In genomic region chr12:4286228-4286627, GRCh38 we compare ENCODE assay signal across 11 cellular contexts. TPM values are rescaled to one million over a fixed set of nuclear protein-coding genes. Genes with fewer than 3 reads are reported as not detected.
DNase-seq lines count a peak whose midpoint lies in the region; ATAC-seq and TF ChIP-seq lines count a peak whose summit lies in the region.
"Had no signal": no experiment of that assay in that cellular context is flagged by ENCODE, and none has a peak within 500 bp of the region (broad histone marks: within the 10 kb centered on the region; RNA-seq: fewer than 3 reads in every experiment).

No MANE protein-coding gene starts in this region.

- no peak for DNase-seq in activated CD4-positive, alpha-beta T cell treated with anti-CD3 and anti-CD28 coated beads, Interleukin-2, amount 10 ng/mL, durations not matched to agents 24 days and 14 days
- no peak for DNase-seq in activated CD4-positive, alpha-beta T cell treated with anti-CD3 and anti-CD28 coated beads, Interleukin-2, amount 50 U/mL, for 48 hours
- peak; percentile 55 for DNase-seq in NB4 (ENCODE audit: low read depth)
- no peak for DNase-seq in Calu3
- DNase-seq in cortex of kidney (lab: John Stamatoyannopoulos, UW) = no peak
- DNase-seq: hypothalamus; NCI-H774; stimulated activated CD4-positive, alpha-beta T cell treated with anti-CD3 and anti-CD28 coated beads, Interleukin-4, amount 100 ng/mL, for 1 hour had no signal

- intact Hi-C loops in activated CD4-positive, alpha-beta T cell treated with anti-CD3 and anti-CD28 coated beads, Interleukin-2, amount 10 ng/mL, durations not matched to agents 24 days and 14 days (cut with micrococcal nuclease) = no loop called here
- intact Hi-C loops in dendritic cell treated with granulocyte-macrophage colony-stimulating factor and Interleukin-4, amounts not matched to agents 40 ng/mL and 50 ng/mL, for 4 days (cut with micrococcal nuclease) = loop anchor here (5.0 kb wide), 2 partner anchors 36 to 414 kb away; partner anchors contain the start of genes PARP11 and TIGAR
- intact Hi-C loops in Calu3 (cut with micrococcal nuclease; ENCODE audit: unreplicated experiment) = no loop called here

- CTCF ChIA-PET in Calu3 (lab: Charles Lee) = no interaction called here

- no peak for TF ChIP-seq CTCF in NB4 (IDR thresholded peaks at IDR 0.05; ENCODE audit: low read depth, low read length)
- TF ChIP-seq CTCF in Calu3 (IDR thresholded peaks at IDR 0.05; ENCODE audit: unreplicated experiment) = no peak

- H3K4me3 Mint-ChIP-seq in activated CD4-positive, alpha-beta T cell treated with anti-CD3 and anti-CD28 coated beads, Interleukin-2, amount 10 ng/mL, durations not matched to agents 24 days and 14 days = no peak overlapping the region
- H3K4me3 Mint-ChIP-seq in dendritic cell treated with granulocyte-macrophage colony-stimulating factor and Interleukin-4, amounts not matched to agents 40 ng/mL and 50 ng/mL, for 4 days = no peak overlapping the region
- H3K4me3 Mint-ChIP-seq in stimulated activated memory B cell treated with anti-CD40 and anti-IgM and Interleukin-4, amounts not matched to agents 10 μg/mL and 1 μg/mL and 100 μg/mL, for 72 hours = peak overlapping the region; percentile 21
- no peak overlapping the region for H3K4me3 Mint-ChIP-seq in Calu3 (ENCODE audit: low read depth, unreplicated experiment)

- TF ChIP-seq POLR2A in NB4 (IDR thresholded peaks at IDR 0.05; ENCODE audit: extremely low read depth, insufficient read length) = no peak

- BruUV-seq in Calu3 (replicated peaks; lab: Mats Ljungman, UMichigan) = no TSS peak

- no peaks in the 10 kb centered on the region for H3K9me3 Mint-ChIP-seq in activated CD4-positive, alpha-beta T cell treated with anti-CD3 and anti-CD28 coated beads, Interleukin-2, amount 10 ng/mL, durations not matched to agents 24 days and 14 days
- no peaks in the 10 kb centered on the region for H3K9me3 Mint-ChIP-seq in dendritic cell treated with granulocyte-macrophage colony-stimulating factor and Interleukin-4, amounts not matched to agents 40 ng/mL and 50 ng/mL, for 4 days
- H3K9me3 Mint-ChIP-seq in stimulated activated memory B cell treated with anti-CD40 and anti-IgM and Interleukin-4, amounts not matched to agents 10 μg/mL and 1 μg/mL and 100 μg/mL, for 72 hours = no peaks in the 10 kb centered on the region
- H3K9me3 Mint-ChIP-seq in Calu3 (ENCODE audit: low read depth, unreplicated experiment) = no peaks in the 10 kb centered on the region

- H3K27me3 Mint-ChIP-seq in activated CD4-positive, alpha-beta T cell treated with anti-CD3 and anti-CD28 coated beads, Interleukin-2, amount 10 ng/mL, durations not matched to agents 24 days and 14 days = no peaks in the 10 kb centered on the region
- H3K27me3 Mint-ChIP-seq in dendritic cell treated with granulocyte-macrophage colony-stimulating factor and Interleukin-4, amounts not matched to agents 40 ng/mL and 50 ng/mL, for 4 days = peaks cover 5% of the 10 kb centered on the region
- no peaks in the 10 kb centered on the region for H3K27me3 Mint-ChIP-seq in stimulated activated memory B cell treated with anti-CD40 and anti-IgM and Interleukin-4, amounts not matched to agents 10 μg/mL and 1 μg/mL and 100 μg/mL, for 72 hours
- peaks cover 100% of the 10 kb centered on the region for H3K27me3 Mint-ChIP-seq in Calu3 (ENCODE audit: unreplicated experiment)

- peak overlapping the region; percentile 80 for H3K27ac Mint-ChIP-seq in activated CD4-positive, alpha-beta T cell treated with anti-CD3 and anti-CD28 coated beads, Interleukin-2, amount 10 ng/mL, durations not matched to agents 24 days and 14 days
- H3K27ac Mint-ChIP-seq in dendritic cell treated with granulocyte-macrophage colony-stimulating factor and Interleukin-4, amounts not matched to agents 40 ng/mL and 50 ng/mL, for 4 days = peak overlapping the region; percentile 88
- H3K27ac Mint-ChIP-seq in stimulated activated memory B cell treated with anti-CD40 and anti-IgM and Interleukin-4, amounts not matched to agents 10 μg/mL and 1 μg/mL and 100 μg/mL, for 72 hours = peak overlapping the region; percentile 78
- no peak overlapping the region for H3K27ac Mint-ChIP-seq in Calu3 (ENCODE audit: unreplicated experiment)

- H3K36me3 Mint-ChIP-seq in activated CD4-positive, alpha-beta T cell treated with anti-CD3 and anti-CD28 coated beads, Interleukin-2, amount 10 ng/mL, durations not matched to agents 24 days and 14 days (ENCODE audit: low read depth) = peaks cover 94% of the 10 kb centered on the region
- peaks cover 40% of the 10 kb centered on the region for H3K36me3 Mint-ChIP-seq in dendritic cell treated with granulocyte-macrophage colony-stimulating factor and Interleukin-4, amounts not matched to agents 40 ng/mL and 50 ng/mL, for 4 days (ENCODE audit: low read depth)
- peaks cover 93% of the 10 kb centered on the region for H3K36me3 Mint-ChIP-seq in stimulated activated memory B cell treated with anti-CD40 and anti-IgM and Interleukin-4, amounts not matched to agents 10 μg/mL and 1 μg/mL and 100 μg/mL, for 72 hours
- H3K36me3 Mint-ChIP-seq in Calu3 (ENCODE audit: insufficient read depth, unreplicated experiment) = no peaks in the 10 kb centered on the region

- no peak overlapping the region for H3K4me3 ChIP-seq in NB4 (ENCODE audit: low read depth, low read length)

- peak; percentile 87 for ATAC-seq in stimulated activated memory B cell treated with anti-CD40 and anti-IgM and Interleukin-4, amounts not matched to agents 10 μg/mL and 1 μg/mL and 100 μg/mL, for 72 hours
- no peak for ATAC-seq in GM18868 (IDR thresholded peaks at IDR 0.05; ENCODE audit: unreplicated experiment)

- H3K4me1 Mint-ChIP-seq in activated CD4-positive, alpha-beta T cell treated with anti-CD3 and anti-CD28 coated beads, Interleukin-2, amount 10 ng/mL, durations not matched to agents 24 days and 14 days = peaks cover 80% of the 10 kb centered on the region
- H3K4me1 Mint-ChIP-seq in dendritic cell treated with granulocyte-macrophage colony-stimulating factor and Interleukin-4, amounts not matched to agents 40 ng/mL and 50 ng/mL, for 4 days (ENCODE audit: low read depth) = peaks cover 72% of the 10 kb centered on the region
- H3K4me1 Mint-ChIP-seq in stimulated activated memory B cell treated with anti-CD40 and anti-IgM and Interleukin-4, amounts not matched to agents 10 μg/mL and 1 μg/mL and 100 μg/mL, for 72 hours = peaks cover 76% of the 10 kb centered on the region
- H3K4me1 Mint-ChIP-seq in Calu3 (ENCODE audit: low read depth, unreplicated experiment) = no peaks in the 10 kb centered on the region

RNA-seq across cellular contexts. Expression of gene CCND2, which starts 12.7 kb away (rescaled TPM):
- 607 and 615 TPM in 2 replicates for total RNA-seq in activated CD4-positive, alpha-beta T cell treated with anti-CD3 and anti-CD28 coated beads, Interleukin-2, amount 10 ng/mL, durations not matched to agents 24 days and 14 days
- total RNA-seq in Calu3 (2022) = 0.07 and 0.17 TPM in 2 replicates

RNA-seq across cellular contexts. Expression of gene TIGAR, which starts 34.8 kb away (rescaled TPM):
- 13.4 TPM in 2 replicates for total RNA-seq in activated CD4-positive, alpha-beta T cell treated with anti-CD3 and anti-CD28 coated beads, Interleukin-2, amount 10 ng/mL, durations not matched to agents 24 days and 14 days
- 15.9 and 17.3 TPM in 2 replicates for total RNA-seq in Calu3 (2022)

Comparison
In these comparisons a context has a peak if more than half of its experiments do, and no peak if none do; other contexts are left out.
1. RNA of gene CCND2, which starts 12.7 kb away (total RNA-seq): 607 to 615 TPM in activated CD4-positive, alpha-beta T cell treated with anti-CD3 and anti-CD28 coated beads, Interleukin-2, amount 10 ng/mL, durations not matched to agents 24 days and 14 days; 0.07 to 0.17 TPM in Calu3; every median in the first group is over 100 times any median in the second.